Comparison of ENCODE assay signal across 19 cellular contexts in the genomic region with DNA sequence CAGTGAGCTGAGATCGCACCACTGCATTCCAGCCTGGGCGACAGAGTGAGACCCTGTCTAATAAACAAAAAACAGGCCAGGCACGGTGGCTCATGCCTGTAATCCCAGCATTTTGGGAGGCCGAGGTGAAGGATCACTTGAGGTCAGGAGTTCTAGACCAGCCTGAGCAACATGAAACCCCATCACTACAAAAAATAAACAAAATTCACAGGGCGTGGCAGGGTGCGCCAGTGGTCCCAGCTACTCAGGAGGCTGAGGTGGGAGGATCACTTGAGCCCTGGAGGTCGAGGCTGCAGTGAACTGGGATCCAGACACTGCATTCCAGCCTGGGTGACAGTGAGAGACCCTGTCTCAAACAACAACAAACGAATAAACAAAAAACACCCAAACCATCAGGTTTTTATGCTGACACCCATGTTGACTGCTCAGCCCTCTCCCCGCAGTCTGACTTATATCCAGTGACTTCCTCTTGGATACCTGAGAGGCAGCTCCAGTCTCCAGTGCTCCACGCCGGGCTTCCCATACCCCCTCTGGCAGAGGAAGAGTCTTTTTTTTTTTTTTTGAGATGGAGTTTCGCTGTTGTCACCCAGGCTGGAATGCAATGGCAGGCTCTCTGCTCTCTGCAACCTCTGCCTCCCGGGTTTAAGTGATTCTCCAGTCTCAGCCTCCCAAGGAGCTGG. TPM values are rescaled to one million over a fixed set of nuclear protein-coding genes. Genes with fewer than 3 reads are reported as not detected.
DNase-seq lines count a peak whose midpoint lies in the region; ATAC-seq and TF ChIP-seq lines count a peak whose summit lies in the region.
"Had no signal": no experiment of that assay in that cellular context is flagged by ENCODE, and none has a peak within 500 bp of the region (broad histone marks: within the 10 kb centered on the region; RNA-seq: fewer than 3 reads in every experiment).

No MANE protein-coding gene starts in this region.

- CTCF ChIA-PET in PC-3 (lab: Charles Lee) = no interaction called here

- BruUV-seq in PC-3 (replicated peaks; lab: Mats Ljungman, UMichigan) = no TSS peak

- H3K4me3 ChIP-seq in GM23338 = peak overlapping the region; percentile 50; the same call in 1 of the 2 replicates
- peak overlapping the region; percentile 82 for H3K4me3 ChIP-seq in OCI-LY3 (ENCODE audit: low read length)
- no peak overlapping the region for H3K4me3 ChIP-seq in PC-3 (ENCODE audit: low read length)
- H3K4me3 ChIP-seq: A549, GM12878, HAP-1, SJCRH30 had no signal

- H3K27me3 Mint-ChIP-seq in GM23338 (ENCODE audit: insufficient read depth, low read depth, poor library complexity) (peaks cover 7% of the 10 kb centered on the region), naive B cell (peaks cover 0 to 15% (median 0%) of the 10 kb centered on the region in 3 donors)
- H3K27me3 Mint-ChIP-seq in stimulated activated memory B cell treated with anti-CD40 and anti-IgM and Interleukin-4, amounts not matched to agents 10 μg/mL and 1 μg/mL and 100 μg/mL, for 72 hours = peaks cover 18% of the 10 kb centered on the region

- peaks cover 16% of the 10 kb centered on the region for H3K27me3 ChIP-seq in GM23338 (ENCODE audit: insufficient read depth)
- H3K27me3 ChIP-seq in OCI-LY3 (ENCODE audit: low read depth, low read length) = no peaks in the 10 kb centered on the region
- H3K27me3 ChIP-seq in PC-3 (ENCODE audit: low read length) = no peaks in the 10 kb centered on the region
- H3K27me3 ChIP-seq: SJCRH30 had no signal

- ATAC-seq in GM23338 (no peak), naive B cell (ENCODE audit: low read depth in 2 of 2) (no peak), PC-3 (no peak)
- no peak for ATAC-seq in stimulated activated memory B cell treated with anti-CD40 and anti-IgM and Interleukin-4, amounts not matched to agents 10 μg/mL and 1 μg/mL and 100 μg/mL, for 72 hours
- ATAC-seq: A549 had no signal

- intact Hi-C loops in PC-3 (cut with micrococcal nuclease) = no loop called here

- H3K9ac ChIP-seq in OCI-LY3 (ENCODE audit: low read length) (0 out of 2 replicates have a peak overlapping the region, but pooled peaks have one; percentile 3), PC-3 (ENCODE audit: low read length) (no peak overlapping the region)

- H3K4me1 Mint-ChIP-seq in GM23338 = peaks cover 11% of the 10 kb centered on the region
- H3K4me1 Mint-ChIP-seq in naive B cell = peaks cover 7 to 16% (median 11%) of the 10 kb centered on the region in 3 donors
- peaks cover 23% of the 10 kb centered on the region for H3K4me1 Mint-ChIP-seq in stimulated activated memory B cell treated with anti-CD40 and anti-IgM and Interleukin-4, amounts not matched to agents 10 μg/mL and 1 μg/mL and 100 μg/mL, for 72 hours

- H3K4me3 Mint-ChIP-seq in GM23338 = no peak overlapping the region
- peak overlapping the region in 4 of 8 donors; percentile 51 to 67 (median 56) for H3K4me3 Mint-ChIP-seq in naive B cell
- no peak overlapping the region for H3K4me3 Mint-ChIP-seq in stimulated activated memory B cell treated with anti-CD40 and anti-IgM and Interleukin-4, amounts not matched to agents 10 μg/mL and 1 μg/mL and 100 μg/mL, for 72 hours

- H3K27ac ChIP-seq in GM23338 (ENCODE audit: low read depth) (no peak overlapping the region), OCI-LY3 (ENCODE audit: low read length) (no peak overlapping the region), PC-3 (ENCODE audit: low read length) (no peak overlapping the region)
- H3K27ac ChIP-seq: A549, SJCRH30 had no signal

- H3K4me1 ChIP-seq in GM23338 (ENCODE audit: insufficient read depth) (no peaks in the 10 kb centered on the region), OCI-LY3 (ENCODE audit: low read length) (no peaks in the 10 kb centered on the region), PC-3 (ENCODE audit: insufficient read depth, low read length) (no peaks in the 10 kb centered on the region)
- H3K4me1 ChIP-seq: HAP-1, SJCRH30 had no signal

- H3F3A ChIP-seq in GM23338 (replicated peaks; ENCODE audit: low read depth) (no peaks in the 10 kb centered on the region), PC-3 (ENCODE audit: low read length, unreplicated experiment) (no peaks in the 10 kb centered on the region)

- no peaks in the 10 kb centered on the region for H3K9me3 Mint-ChIP-seq in GM23338
- H3K9me3 Mint-ChIP-seq in naive B cell = peaks cover 0 to 3% (median 0%) of the 10 kb centered on the region in 7 donors
- H3K9me3 Mint-ChIP-seq in stimulated activated memory B cell treated with anti-CD40 and anti-IgM and Interleukin-4, amounts not matched to agents 10 μg/mL and 1 μg/mL and 100 μg/mL, for 72 hours = no peaks in the 10 kb centered on the region

- H3K9me2 ChIP-seq in GM23338 (ENCODE audit: insufficient read depth) (no peaks in the 10 kb centered on the region), PC-3 (replicated peaks; ENCODE audit: low read length) (no peaks in the 10 kb centered on the region)

- H3K27ac Mint-ChIP-seq in GM23338 (no peak overlapping the region), naive B cell (peak overlapping the region in 5 of 6 donors; percentile 20 to 93 (median 60))
- peak overlapping the region; percentile 56 for H3K27ac Mint-ChIP-seq in stimulated activated memory B cell treated with anti-CD40 and anti-IgM and Interleukin-4, amounts not matched to agents 10 μg/mL and 1 μg/mL and 100 μg/mL, for 72 hours

- no peaks in the 10 kb centered on the region; the same call in none of the 2 replicates for H4K20me1 ChIP-seq in GM23338 (replicated peaks; ENCODE audit: insufficient read depth)
- no peaks in the 10 kb centered on the region for H4K20me1 ChIP-seq in OCI-LY3 (ENCODE audit: insufficient read depth, low read length)
- H4K20me1 ChIP-seq in PC-3 (ENCODE audit: low read length) = no peaks in the 10 kb centered on the region

- no peaks in the 10 kb centered on the region for H3K36me3 ChIP-seq in GM23338 (ENCODE audit: insufficient read depth)
- no peaks in the 10 kb centered on the region for H3K36me3 ChIP-seq in OCI-LY3 (replicated peaks; ENCODE audit: low read depth, low read length)
- H3K36me3 ChIP-seq in PC-3 (ENCODE audit: low read depth, low read length) = no peaks in the 10 kb centered on the region

- TF ChIP-seq CTCF in GM23338 (conservative IDR thresholded peaks at IDR 0.05; ENCODE audit: low read depth in 2 of 2) = no peak
- TF ChIP-seq CTCF in OCI-LY3 (IDR thresholded peaks at IDR 0.05; ENCODE audit: low read depth, low read length) = no peak
- no peak for TF ChIP-seq CTCF in PC-3 (conservative IDR thresholded peaks at IDR 0.05; ENCODE audit: low read depth, low read length)

- H3K9me3 ChIP-seq in OCI-LY3 (ENCODE audit: insufficient read depth, low read length) = no peaks in the 10 kb centered on the region
- no peaks in the 10 kb centered on the region for H3K9me3 ChIP-seq in PC-3 (ENCODE audit: low read length)
- H3K9me3 ChIP-seq: A549, HAP-1, SJCRH30 had no signal

- POLR2A ChIA-PET in PC-3 (lab: Charles Lee; ENCODE audit: unreplicated experiment) = no interaction called here

- H3K4me2 ChIP-seq in GM23338 = 0 out of 2 replicates have a peak overlapping the region, but pooled peaks have one; percentile 78
- H3K4me2 ChIP-seq in OCI-LY3 (ENCODE audit: low read length) = peak overlapping the region; percentile 100
- no peak overlapping the region for H3K4me2 ChIP-seq in PC-3 (ENCODE audit: low read length)
- H3K4me2 ChIP-seq: A549 had no signal

- H3K36me3 Mint-ChIP-seq in GM23338 (ENCODE audit: low read depth) (peaks cover 20% of the 10 kb centered on the region), naive B cell (no peaks in the 10 kb centered on the region)
- H3K36me3 Mint-ChIP-seq in stimulated activated memory B cell treated with anti-CD40 and anti-IgM and Interleukin-4, amounts not matched to agents 10 μg/mL and 1 μg/mL and 100 μg/mL, for 72 hours = no peaks in the 10 kb centered on the region
- H3K36me3 Mint-ChIP-seq: CD4-positive, CD25-positive, alpha-beta regulatory T cell had no signal

- H3K79me2 ChIP-seq in GM23338 (replicated peaks; ENCODE audit: insufficient read depth) (no peaks in the 10 kb centered on the region), OCI-LY3 (ENCODE audit: low read length) (no peaks in the 10 kb centered on the region), PC-3 (ENCODE audit: low read length) (no peaks in the 10 kb centered on the region)

- no peak for DNase-seq in GM23338 (ENCODE audit: low spot score)
- no peak for DNase-seq in naive B cell
- DNase-seq in cerebellum (ENCODE audit: low spot score) = no peak
- no peak for DNase-seq in PC-3
- no peak for DNase-seq in T1000 (lab: John Stamatoyannopoulos, UW)
- DNase-seq: DMS79, IMR-90, Kasumi-1, NCI-H1417 treated with DMSO at 0.1 percent for 48 hours, NCI-H187, NCI-H446, NCI-H526, SJCRH30 had no signal

- H2AFZ ChIP-seq in GM23338 (no peak overlapping the region), OCI-LY3 (ENCODE audit: low read depth, low read length) (peak overlapping the region; percentile 90; the same call in 1 of the 2 replicates), PC-3 (ENCODE audit: low read length) (no peak overlapping the region)

TF ChIP-seq in GM23338, 12 proteins besides CTCF, POLR2A, EP300 and RAD21 (continues in another document):
- no peak for TF ChIP-seq CREB1 (CRISPR knock-in tag; IDR thresholded peaks at IDR 0.05; ENCODE audit: low read depth)

RNA-seq across cellular contexts. Expression of gene WTIP, which starts 17.7 kb away (rescaled TPM):
- 4.5 and 8.9 TPM in 2 replicates for total RNA-seq in GM23338 (2014; rRNA removed; shearing (Covaris generic))
- polyA plus RNA-seq in GM23338 (2016; fragmentation: Nextera tagmentation; extraction: Ambion mirVana) (0.47 and 0.59 TPM in 2 replicates), naive B cell (ENCODE audit: low read depth in 6 of 6) (under 1 TPM in 1 of 6 donors, not detected in 5; 0.01 TPM)
- total RNA-seq in cerebellum (9.5 TPM), PC-3 (2014; rRNA removed) (5.2 and 7.5 TPM in 2 replicates)
- polyA plus RNA-seq: CD4-positive, CD25-positive, alpha-beta regulatory T cell had no signal
